Comparison of ENCODE assay signal across 14 cellular contexts in the genomic region with DNA sequence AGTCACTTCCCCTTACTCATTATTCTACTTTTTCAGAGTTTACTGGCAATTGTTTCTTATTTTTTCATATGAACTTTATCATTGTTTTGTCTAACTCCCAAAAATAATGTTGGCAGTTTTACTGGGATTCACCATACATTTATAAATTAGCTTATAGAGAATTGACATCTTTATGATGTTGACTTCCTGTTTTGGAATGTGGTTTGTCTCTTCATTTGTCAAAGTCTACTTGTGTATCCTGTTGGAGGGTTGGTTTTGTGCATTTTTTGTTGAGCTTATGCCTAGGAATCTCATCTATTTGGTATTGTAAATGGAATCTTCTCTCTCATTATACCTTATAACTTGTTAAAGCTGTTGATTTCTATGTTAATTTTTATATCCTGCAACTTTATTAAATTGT. TPM values are rescaled to one million over a fixed set of nuclear protein-coding genes. Genes with fewer than 3 reads are reported as not detected.
DNase-seq lines count a peak whose midpoint lies in the region; ATAC-seq and TF ChIP-seq lines count a peak whose summit lies in the region.
"Had no signal": no experiment of that assay in that cellular context is flagged by ENCODE, and none has a peak within 500 bp of the region (broad histone marks: within the 10 kb centered on the region; RNA-seq: fewer than 3 reads in every experiment).

No MANE protein-coding gene starts in this region.

- H3K27ac Mint-ChIP-seq in CD8-positive, alpha-beta memory T cell, result peak overlapping the region in 4 of 8 donors; percentile 1 to 7 (median 2)
- H3K27ac Mint-ChIP-seq in HFFc6, result peak overlapping the region; percentile 30; the same call in 1 of the 2 replicates
- H3K27ac Mint-ChIP-seq in activated CD4-positive, alpha-beta memory T cell treated with anti-CD3 and anti-CD28 coated beads, Interleukin-2, amount 10 ng/mL, durations not matched to agents 7 days and 5 days, result peak overlapping the region; percentile 33
- H3K27ac Mint-ChIP-seq in naive thymus-derived CD8-positive, alpha-beta T cell, result peak overlapping the region in 4 of 10 donors; percentile 4 to 70 (median 34)
- H3K27ac Mint-ChIP-seq: activated CD4-positive, alpha-beta T cell treated with anti-CD3 and anti-CD28 coated beads for 36 hours; nephron progenitor cell had no signal

- ATAC-seq in naive thymus-derived CD8-positive, alpha-beta T cell, result no peak
- no peak for ATAC-seq in GM21447 (IDR thresholded peaks at IDR 0.05; ENCODE audit: unreplicated experiment)
- ATAC-seq: activated CD4-positive, alpha-beta T cell treated with anti-CD3 and anti-CD28 coated beads for 36 hours; body of pancreas had no signal

- POLR2A ChIA-PET in CD8-positive, alpha-beta memory T cell (lab: Charles Lee), result interaction anchor here (0.9 to 2.2 kb wide), 3 partner anchors 15 to 17 kb away, joined by 4 to 9 read pairs (median 4); a partner anchor contains a TSS
- POLR2A ChIA-PET in activated CD4-positive, alpha-beta memory T cell treated with anti-CD3 and anti-CD28 coated beads, Interleukin-2, amount 10 ng/mL, durations not matched to agents 7 days and 5 days (lab: Charles Lee), result interaction anchor here (0.8 to 2.2 kb wide), 4 partner anchors 15 to 639 kb away, joined by 3 to 18 read pairs (median 5); a partner anchor contains a TSS
- POLR2A ChIA-PET in naive thymus-derived CD8-positive, alpha-beta T cell (lab: Charles Lee), result interaction anchor here (0.6 to 2.6 kb wide), 3 partner anchors 15 to 218 kb away, joined by 3 to 17 read pairs (median 4); a partner anchor contains a TSS

- no peak overlapping the region for H3K27ac ChIP-seq in CD8-positive, alpha-beta memory T cell (ENCODE audit: low read depth, low read length)
- H3K27ac ChIP-seq: body of pancreas had no signal

- CTCF ChIA-PET in CD8-positive, alpha-beta memory T cell (lab: Charles Lee), result interaction anchor here (1.7 kb wide), 1 partner anchor 14 kb away, joined by 6 read pairs; no protein-coding TSS in a partner anchor
- CTCF ChIA-PET in activated CD4-positive, alpha-beta memory T cell treated with anti-CD3 and anti-CD28 coated beads, Interleukin-2, amount 10 ng/mL, durations not matched to agents 7 days and 5 days (lab: Charles Lee), result interaction anchor here (0.9 to 1.7 kb wide), 2 partner anchors 13 to 151 kb away, joined by 3 to 6 read pairs; no protein-coding TSS in a partner anchor

- H3K27me3 ChIP-seq in CD8-positive, alpha-beta memory T cell (ENCODE audit: insufficient read depth, low read length, poor library complexity, severe bottlenecking), result no peaks in the 10 kb centered on the region
- H3K27me3 ChIP-seq: body of pancreas had no signal

- no peak overlapping the region for H3K4me3 ChIP-seq in CD8-positive, alpha-beta memory T cell (ENCODE audit: low read length)
- H3K4me3 ChIP-seq: body of pancreas had no signal

- H3K36me3 ChIP-seq in CD8-positive, alpha-beta memory T cell (ENCODE audit: insufficient read depth, low read length), result no peaks in the 10 kb centered on the region

- peak overlapping the region in 6 of 7 donors; percentile 0 to 29 (median 2) for H3K4me3 Mint-ChIP-seq in CD8-positive, alpha-beta memory T cell
- H3K4me3 Mint-ChIP-seq in HFFc6, result no peak overlapping the region
- H3K4me3 Mint-ChIP-seq in activated CD4-positive, alpha-beta memory T cell treated with anti-CD3 and anti-CD28 coated beads, Interleukin-2, amount 10 ng/mL, durations not matched to agents 7 days and 5 days, result no peak overlapping the region
- peak overlapping the region in 7 of 10 donors; percentile 1 to 39 (median 14) for H3K4me3 Mint-ChIP-seq in naive thymus-derived CD8-positive, alpha-beta T cell
- H3K4me3 Mint-ChIP-seq: activated CD4-positive, alpha-beta T cell treated with anti-CD3 and anti-CD28 coated beads for 36 hours; nephron progenitor cell had no signal

- H3K9me3 ChIP-seq in CD8-positive, alpha-beta memory T cell (ENCODE audit: low read length), result no peaks in the 10 kb centered on the region
- H3K9me3 ChIP-seq: body of pancreas had no signal

- TF ChIP-seq CTCF in HFFc6 (IDR thresholded peaks at IDR 0.05), result no peak

- no peak for DNase-seq in CD8-positive, alpha-beta memory T cell
- DNase-seq in HFFc6 (peak; percentile 47), COR-L47 (lab: John Stamatoyannopoulos, UW) (no peak)
- no peak for DNase-seq in activated CD4-positive, alpha-beta memory T cell treated with anti-CD3 and anti-CD28 coated beads, Interleukin-2, amount 10 ng/mL, durations not matched to agents 7 days and 5 days
- DNase-seq in naive thymus-derived CD8-positive, alpha-beta T cell, result no peak
- no peak for DNase-seq in stimulated activated naive CD4-positive, alpha-beta T cell (lab: John Stamatoyannopoulos, UW)
- DNase-seq: activated CD4-positive, alpha-beta T cell treated with anti-CD3 and anti-CD28 coated beads for 36 hours; body of pancreas; Calu3; NCI-H748 treated with DMSO at 0.1 percent for 48 hours; nephron progenitor cell; RPMI8226; stimulated activated CD4-positive, alpha-beta T cell treated with anti-CD3 and anti-CD28 coated beads, Interleukin-15, amount 100 ng/mL, for 24 hours had no signal

- no peaks in the 10 kb centered on the region for H3K9me3 Mint-ChIP-seq in CD8-positive, alpha-beta memory T cell
- no peaks in the 10 kb centered on the region for H3K9me3 Mint-ChIP-seq in HFFc6
- peaks cover 5% of the 10 kb centered on the region for H3K9me3 Mint-ChIP-seq in activated CD4-positive, alpha-beta memory T cell treated with anti-CD3 and anti-CD28 coated beads, Interleukin-2, amount 10 ng/mL, durations not matched to agents 7 days and 5 days
- peaks cover 0 to 3% (median 0%) of the 10 kb centered on the region in 9 donors for H3K9me3 Mint-ChIP-seq in naive thymus-derived CD8-positive, alpha-beta T cell

- H3K4me1 ChIP-seq in CD8-positive, alpha-beta memory T cell (ENCODE audit: insufficient read depth, low read length), result peaks cover 68% of the 10 kb centered on the region

- H3K27me3 Mint-ChIP-seq in CD8-positive, alpha-beta memory T cell, result no peaks in the 10 kb centered on the region
- no peaks in the 10 kb centered on the region for H3K27me3 Mint-ChIP-seq in HFFc6 (ENCODE audit: insufficient read depth)
- no peaks in the 10 kb centered on the region for H3K27me3 Mint-ChIP-seq in activated CD4-positive, alpha-beta memory T cell treated with anti-CD3 and anti-CD28 coated beads, Interleukin-2, amount 10 ng/mL, durations not matched to agents 7 days and 5 days
- H3K27me3 Mint-ChIP-seq in naive thymus-derived CD8-positive, alpha-beta T cell, result no peaks in the 10 kb centered on the region
- H3K27me3 Mint-ChIP-seq: activated CD4-positive, alpha-beta T cell treated with anti-CD3 and anti-CD28 coated beads for 36 hours had no signal

- H3K4me1 Mint-ChIP-seq in CD8-positive, alpha-beta memory T cell, result peaks cover 64 to 85% (median 82%) of the 10 kb centered on the region in 3 donors
- peaks cover 61% of the 10 kb centered on the region for H3K4me1 Mint-ChIP-seq in HFFc6 (ENCODE audit: low read depth)
- peaks cover 50% of the 10 kb centered on the region for H3K4me1 Mint-ChIP-seq in activated CD4-positive, alpha-beta memory T cell treated with anti-CD3 and anti-CD28 coated beads, Interleukin-2, amount 10 ng/mL, durations not matched to agents 7 days and 5 days
- peaks cover 31 to 80% (median 76%) of the 10 kb centered on the region in 4 donors for H3K4me1 Mint-ChIP-seq in naive thymus-derived CD8-positive, alpha-beta T cell

- H3K36me3 Mint-ChIP-seq in CD8-positive, alpha-beta memory T cell, result peaks cover 0 to 5% (median 0%) of the 10 kb centered on the region in 3 donors
- no peaks in the 10 kb centered on the region; the same call in 1 of the 2 replicates for H3K36me3 Mint-ChIP-seq in HFFc6 (ENCODE audit: low read depth)
- H3K36me3 Mint-ChIP-seq in activated CD4-positive, alpha-beta memory T cell treated with anti-CD3 and anti-CD28 coated beads, Interleukin-2, amount 10 ng/mL, durations not matched to agents 7 days and 5 days (ENCODE audit: low read depth), result peaks cover 11% of the 10 kb centered on the region
- peaks cover 0 to 8% (median 4%) of the 10 kb centered on the region in 3 donors for H3K36me3 Mint-ChIP-seq in naive thymus-derived CD8-positive, alpha-beta T cell

RNA-seq across cellular contexts. Expression of a gene that starts 16.4 kb away (rescaled TPM):
- total RNA-seq in CD8-positive, alpha-beta memory T cell, result 10 to 100 TPM; 29.6 to 29.7 TPM
- 2.2 TPM for polyA plus RNA-seq in CD8-positive, alpha-beta memory T cell
- total RNA-seq in HFFc6 (2021; fragmentation: NEBNext Ultra II Directional; extraction: Animal tissue kit (Norgen Biotek cat#: 25700)), result 10 to 100 TPM; 16.6 to 21.3 (median 19.2) TPM
- 10 to 100 TPM; 26.5 to 28.0 TPM for total RNA-seq in activated CD4-positive, alpha-beta memory T cell treated with anti-CD3 and anti-CD28 coated beads, Interleukin-2, amount 10 ng/mL, durations not matched to agents 7 days and 5 days
- 10 to 100 TPM; 91.1 to 94.7 TPM for total RNA-seq in naive thymus-derived CD8-positive, alpha-beta T cell
- 1 to 10 TPM; 2.5 to 3.7 (median 3.0) TPM for polyA plus RNA-seq in naive thymus-derived CD8-positive, alpha-beta T cell

Comparison
In these comparisons a context has a peak if more than half of its experiments do, and no peak if none do; other contexts are left out.
1. H3K4me3 Mint-ChIP-seq: peak in CD8-positive, alpha-beta memory T cell (6 of 7) and naive thymus-derived CD8-positive, alpha-beta T cell (7 of 10); none in HFFc6 (single experiment) and activated CD4-positive, alpha-beta memory T cell treated with anti-CD3 and anti-CD28 coated beads, Interleukin-2, amount 10 ng/mL, durations not matched to agents 7 days and 5 days (single experiment).